ENCODE assay signal across 1 cellular context in genomic region chr19:19399733-19400438, GRCh38.
TF ChIP-seq lines count a peak whose summit lies in the region.

No MANE protein-coding gene starts in this region.

TF ChIP-seq in HCT116, 20 proteins besides CTCF, POLR2A, EP300 and RAD21 (continued from another document):
- TF ChIP-seq SRF (IDR thresholded peaks at IDR 0.05; ENCODE audit: low read depth), result no peak
- no peak for TF ChIP-seq FOSL1 (IDR thresholded peaks at IDR 0.05; ENCODE audit: low read depth)
- no peak for TF ChIP-seq YY1 (IDR thresholded peaks at IDR 0.05; ENCODE audit: extremely low read depth, insufficient replicate concordance, low read depth, low read length)
- TF ChIP-seq ELF1 (IDR thresholded peaks at IDR 0.05; ENCODE audit: borderline replicate concordance, low read depth), result no peak
- TF ChIP-seq TCF7L2 (IDR thresholded peaks at IDR 0.05; ENCODE audit: borderline replicate concordance, extremely low read depth, insufficient read depth, insufficient read length), result no peak
- TF ChIP-seq SP1 (IDR thresholded peaks at IDR 0.05; ENCODE audit: low read depth), result no peak
- TF ChIP-seq EZH2 (IDR thresholded peaks at IDR 0.05), result no peak
